In the genomic region with DNA sequence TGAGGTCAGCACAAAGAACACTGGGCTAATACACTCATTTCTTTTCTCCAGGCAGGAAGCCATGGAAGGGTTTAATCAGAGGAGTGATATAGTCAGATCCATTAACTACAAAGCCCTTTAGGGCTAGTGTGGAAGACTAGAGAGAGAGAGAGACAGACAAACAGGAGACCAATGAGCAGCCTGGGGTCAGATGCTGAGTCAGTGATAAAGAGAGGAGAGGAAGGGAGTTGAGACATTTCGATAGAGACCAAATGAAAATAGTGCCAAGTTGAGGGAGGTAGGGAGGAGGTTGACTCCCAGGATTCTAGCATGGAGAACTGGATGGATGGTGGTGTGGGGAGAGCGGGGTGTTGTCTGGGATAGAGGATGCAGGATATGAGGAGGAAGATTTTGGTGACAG, we compare ENCODE assay signal across 29 cellular contexts.
"Had no signal": no experiment of that assay in that cellular context is flagged by ENCODE, and none has a peak within 500 bp of the region (broad histone marks: within the 10 kb centered on the region; RNA-seq: fewer than 3 reads in every experiment).

No MANE protein-coding gene starts in this region.

- H3K27ac Mint-ChIP-seq: activated CD4-positive, alpha-beta memory T cell treated with anti-CD3 and anti-CD28 coated beads for 36 hours; activated CD4-positive, alpha-beta T cell treated with anti-CD3 and anti-CD28 coated beads, Interleukin-2, amount 10 ng/mL, durations not matched to agents 7 days and 5 days; activated naive CD4-positive, alpha-beta T cell treated with anti-CD3 and anti-CD28 coated beads for 36 hours; activated naive CD8-positive, alpha-beta T cell treated with anti-CD3 and anti-CD28 coated beads, Interleukin-2, amount 10 ng/mL, durations not matched to agents 7 days and 5 days; activated T-helper 17 cell treated with anti-CD3 and anti-CD28 coated beads, Interleukin-2, amount 50 U/mL, for 72 hours had no signal

- H3K27me3 Mint-ChIP-seq: activated CD4-positive, alpha-beta memory T cell treated with anti-CD3 and anti-CD28 coated beads for 36 hours; activated CD4-positive, alpha-beta T cell treated with anti-CD3 and anti-CD28 coated beads, Interleukin-2, amount 10 ng/mL, durations not matched to agents 7 days and 5 days; activated naive CD8-positive, alpha-beta T cell treated with anti-CD3 and anti-CD28 coated beads, Interleukin-2, amount 10 ng/mL, durations not matched to agents 7 days and 5 days; activated T-helper 17 cell treated with anti-CD3 and anti-CD28 coated beads, Interleukin-2, amount 50 U/mL, for 72 hours had no signal

- H3K4me2 ChIP-seq: SK-N-SH had no signal

- H3K4me3 Mint-ChIP-seq: activated CD4-positive, alpha-beta memory T cell treated with anti-CD3 and anti-CD28 coated beads for 36 hours; activated CD4-positive, alpha-beta T cell treated with anti-CD3 and anti-CD28 coated beads, Interleukin-2, amount 10 ng/mL, durations not matched to agents 7 days and 5 days; activated naive CD4-positive, alpha-beta T cell treated with anti-CD3 and anti-CD28 coated beads for 36 hours; activated naive CD8-positive, alpha-beta T cell treated with anti-CD3 and anti-CD28 coated beads, Interleukin-2, amount 10 ng/mL, durations not matched to agents 7 days and 5 days; activated T-helper 17 cell treated with anti-CD3 and anti-CD28 coated beads, Interleukin-2, amount 50 U/mL, for 72 hours had no signal

- DNase-seq: activated CD4-positive, alpha-beta memory T cell treated with anti-CD3 and anti-CD28 coated beads for 36 hours; activated CD4-positive, alpha-beta T cell treated with anti-CD3 and anti-CD28 coated beads, Interleukin-2, amount 10 ng/mL, durations not matched to agents 7 days and 5 days; activated CD4-positive, CD25-positive, alpha-beta regulatory T cell; activated gamma-delta T cell; activated naive CD4-positive, alpha-beta T cell treated with anti-CD3 and anti-CD28 coated beads for 36 hours; activated naive CD8-positive, alpha-beta T cell treated with anti-CD3 and anti-CD28 coated beads, Interleukin-2, amount 10 ng/mL, durations not matched to agents 7 days and 5 days; activated T-cell treated with anti-CD3 and anti-CD28 coated beads for 4 hours; activated T-cell treated with anti-CD3 and anti-CD28 coated beads, Interleukin-2, amount 50 U/mL, for 48 hours; aorta; caudate nucleus; Karpas-422; MM.1S; NCI-H1105; NCI-H1436; NCI-H1694 treated with DMSO at 0.1 percent for 48 hours; NCI-H2029 treated with DMSO at 0.1 percent for 48 hours; NCI-H345; NCI-H510A; NCI-H526 treated with DMSO at 0.1 percent for 48 hours; NCI-H82; RPMI8226; SJCRH30; SK-N-SH; T-helper 1 cell had no signal

- ATAC-seq: activated T-helper 17 cell treated with anti-CD3 and anti-CD28 coated beads, Interleukin-2, amount 50 U/mL, for 72 hours; Panc1; Right ventricle myocardium inferior had no signal

- H3K4me1 Mint-ChIP-seq: activated CD4-positive, alpha-beta T cell treated with anti-CD3 and anti-CD28 coated beads, Interleukin-2, amount 10 ng/mL, durations not matched to agents 7 days and 5 days; activated naive CD8-positive, alpha-beta T cell treated with anti-CD3 and anti-CD28 coated beads, Interleukin-2, amount 10 ng/mL, durations not matched to agents 7 days and 5 days; activated T-helper 17 cell treated with anti-CD3 and anti-CD28 coated beads, Interleukin-2, amount 50 U/mL, for 72 hours had no signal

- H3K4me3 ChIP-seq: breast epithelium, SJCRH30 had no signal

- H3K4me1 ChIP-seq: breast epithelium, SJCRH30 had no signal

- H3K9ac ChIP-seq: SK-N-SH had no signal

- H3K27me3 ChIP-seq: breast epithelium, SJCRH30 had no signal

- H3K27ac ChIP-seq: breast epithelium, SJCRH30, VCaP had no signal
